In the genomic region with DNA sequence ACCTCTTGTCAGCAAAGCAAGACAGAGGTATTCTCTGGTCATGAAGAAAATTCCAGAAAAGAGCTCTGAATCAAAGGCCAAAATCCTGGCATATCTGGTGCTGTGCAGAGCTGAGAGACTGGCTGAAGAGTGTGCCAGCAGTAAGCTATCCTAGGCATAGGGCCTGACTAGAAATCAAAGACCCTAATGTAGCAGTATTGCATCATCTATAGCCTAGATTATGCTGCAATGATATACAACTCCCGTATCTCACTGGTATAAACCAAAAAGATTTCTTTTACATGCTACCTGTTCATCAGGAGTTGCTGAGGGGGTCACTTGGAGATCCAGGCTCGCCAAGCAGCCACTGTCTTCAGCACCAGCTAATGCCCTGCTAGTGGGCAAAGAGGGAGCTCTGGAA, we compare ENCODE assay signal across 15 cellular contexts. TPM values are rescaled to one million over a fixed set of nuclear protein-coding genes. Genes with fewer than 3 reads are reported as not detected.
A peak's percentile ranks its signal among the peaks of the same experiment; 100 is the strongest.
DNase-seq lines count a peak whose midpoint lies in the region; ATAC-seq and TF ChIP-seq lines count a peak whose summit lies in the region.
"Had no signal": no experiment of that assay in that cellular context is flagged by ENCODE, and none has a peak within 500 bp of the region (broad histone marks: within the 10 kb centered on the region; RNA-seq: fewer than 3 reads in every experiment).

No MANE protein-coding gene starts in this region.

- no peak for ATAC-seq in activated T-cell treated with anti-CD3 and anti-CD28 coated beads, Interleukin-2, amount 50 U/mL, for 72 hours (replicated peaks in 1 of 2)

- H3K27ac ChIP-seq in A673 (ENCODE audit: low read depth, low read length, poor library complexity, severe bottlenecking): peak overlapping the region; percentile 33
- no peak overlapping the region for H3K27ac ChIP-seq in endodermal cell (ENCODE audit: low read depth, low read length)
- H3K27ac ChIP-seq: BLaER1 treated with 17β-estradiol and CSF1 and Interleukin-3, amounts not matched to agents 10 nM and 100 nM; GM23248 had no signal

- H3K27me3 ChIP-seq in A673 (replicated peaks; ENCODE audit: insufficient read depth, low read depth, low read length, poor library complexity): no peaks in the 10 kb centered on the region
- no peaks in the 10 kb centered on the region for H3K27me3 ChIP-seq in endodermal cell (ENCODE audit: control insufficient read depth, insufficient read depth, low read length, poor library complexity, severe bottlenecking)
- H3K27me3 ChIP-seq: BLaER1 treated with 17β-estradiol and CSF1 and Interleukin-3, amounts not matched to agents 10 nM and 100 nM had no signal

- no peaks in the 10 kb centered on the region for H3K4me1 ChIP-seq in A673 (ENCODE audit: insufficient read depth, low read length, poor library complexity, severe bottlenecking)
- no peaks in the 10 kb centered on the region for H3K4me1 ChIP-seq in endodermal cell (ENCODE audit: control insufficient read depth, insufficient read depth, low read length)
- H3K4me1 ChIP-seq: BLaER1 treated with 17β-estradiol and CSF1 and Interleukin-3, amounts not matched to agents 10 nM and 100 nM; Caco-2 had no signal

- H3K4me3 ChIP-seq in A673 (ENCODE audit: low read depth, low read length, poor library complexity, severe bottlenecking) (no peak overlapping the region), endodermal cell (ENCODE audit: low read length) (no peak overlapping the region)
- H3K4me3 ChIP-seq: BLaER1 treated with 17β-estradiol and CSF1 and Interleukin-3, amounts not matched to agents 10 nM and 100 nM; GM23248 had no signal

- H3K9me3 Mint-ChIP-seq in activated T-cell treated with anti-CD3 and anti-CD28 coated beads, Interleukin-2, amount 50 U/mL, for 72 hours: peaks cover 6 to 15% of the 10 kb centered on the region in 2 donors
- peaks cover 15% of the 10 kb centered on the region for H3K9me3 Mint-ChIP-seq in activated T-cell treated with anti-CD3 and anti-CD28 coated beads, Interleukin-2, amount 50 U/mL, for 24 hours
- peaks cover 7% of the 10 kb centered on the region for H3K9me3 Mint-ChIP-seq in activated naive CD8-positive, alpha-beta T cell treated with anti-CD3 and anti-CD28 coated beads for 36 hours
- H3K9me3 Mint-ChIP-seq in immature natural killer cell (no peaks in the 10 kb centered on the region), endodermal cell (peaks cover 38% of the 10 kb centered on the region)

- no peaks in the 10 kb centered on the region for H3K27me3 Mint-ChIP-seq in activated T-cell treated with anti-CD3 and anti-CD28 coated beads, Interleukin-2, amount 50 U/mL, for 72 hours (ENCODE audit: low read depth)
- no peaks in the 10 kb centered on the region for H3K27me3 Mint-ChIP-seq in activated T-cell treated with anti-CD3 and anti-CD28 coated beads, Interleukin-2, amount 50 U/mL, for 24 hours
- H3K27me3 Mint-ChIP-seq in activated naive CD8-positive, alpha-beta T cell treated with anti-CD3 and anti-CD28 coated beads for 36 hours: no peaks in the 10 kb centered on the region
- H3K27me3 Mint-ChIP-seq in immature natural killer cell (ENCODE audit: low read depth in 3 of 3): no peaks in the 10 kb centered on the region
- no peaks in the 10 kb centered on the region for H3K27me3 Mint-ChIP-seq in endodermal cell (ENCODE audit: insufficient read depth)
- H3K27me3 Mint-ChIP-seq: B cell; CD4-positive, CD25-positive, alpha-beta regulatory T cell had no signal

- H3K27ac Mint-ChIP-seq in activated T-cell treated with anti-CD3 and anti-CD28 coated beads, Interleukin-2, amount 50 U/mL, for 72 hours: peak overlapping the region; percentile 35
- no peak overlapping the region for H3K27ac Mint-ChIP-seq in activated T-cell treated with anti-CD3 and anti-CD28 coated beads, Interleukin-2, amount 50 U/mL, for 24 hours
- H3K27ac Mint-ChIP-seq in activated naive CD8-positive, alpha-beta T cell treated with anti-CD3 and anti-CD28 coated beads for 36 hours: peak overlapping the region; percentile 40
- H3K27ac Mint-ChIP-seq in immature natural killer cell (peak overlapping the region in 5 of 6 donors; percentile 8 to 58 (median 32)), endodermal cell (no peak overlapping the region)
- H3K27ac Mint-ChIP-seq: B cell had no signal

- no peak for TF ChIP-seq CTCF in A673 (conservative IDR thresholded peaks at IDR 0.05; ENCODE audit: low read depth, low read length)
- no peak for TF ChIP-seq CTCF in endodermal cell (conservative IDR thresholded peaks at IDR 0.05)

- H3K9me3 ChIP-seq in A673 (ENCODE audit: low read depth, low read length, poor library complexity, severe bottlenecking): peaks cover 21% of the 10 kb centered on the region
- H3K9me3 ChIP-seq in endodermal cell (ENCODE audit: control insufficient read depth, low read length): peaks cover 65% of the 10 kb centered on the region

- H3K4me1 Mint-ChIP-seq in activated T-cell treated with anti-CD3 and anti-CD28 coated beads, Interleukin-2, amount 50 U/mL, for 72 hours (ENCODE audit: low read depth): no peaks in the 10 kb centered on the region
- H3K4me1 Mint-ChIP-seq in activated T-cell treated with anti-CD3 and anti-CD28 coated beads, Interleukin-2, amount 50 U/mL, for 24 hours (ENCODE audit: low read depth): no peaks in the 10 kb centered on the region
- H3K4me1 Mint-ChIP-seq in activated naive CD8-positive, alpha-beta T cell treated with anti-CD3 and anti-CD28 coated beads for 36 hours: no peaks in the 10 kb centered on the region
- H3K4me1 Mint-ChIP-seq in immature natural killer cell (peaks cover 6 to 20% of the 10 kb centered on the region in 2 donors), endodermal cell (no peaks in the 10 kb centered on the region)
- H3K4me1 Mint-ChIP-seq: B cell had no signal

- POLR2A ChIA-PET in A673 (lab: Charles Lee; ENCODE audit: low non-redundant PET): no interaction called here

- no peak overlapping the region for H3K9ac ChIP-seq in endodermal cell (ENCODE audit: extremely low read depth, low read length, poor library complexity, severe bottlenecking)
- H3K9ac ChIP-seq: BLaER1 treated with 17β-estradiol and CSF1 and Interleukin-3, amounts not matched to agents 10 nM and 100 nM; GM23248 had no signal

- CTCF ChIA-PET in A673 (lab: Charles Lee): no interaction called here

- H3K36me3 Mint-ChIP-seq in activated T-cell treated with anti-CD3 and anti-CD28 coated beads, Interleukin-2, amount 50 U/mL, for 72 hours (ENCODE audit: insufficient read depth in 2 of 2): peaks cover 7 to 24% of the 10 kb centered on the region in 2 donors
- peaks cover 86% of the 10 kb centered on the region for H3K36me3 Mint-ChIP-seq in activated T-cell treated with anti-CD3 and anti-CD28 coated beads, Interleukin-2, amount 50 U/mL, for 24 hours (ENCODE audit: low read depth)
- peaks cover 56% of the 10 kb centered on the region for H3K36me3 Mint-ChIP-seq in activated naive CD8-positive, alpha-beta T cell treated with anti-CD3 and anti-CD28 coated beads for 36 hours
- peaks cover 15 to 37% (median 21%) of the 10 kb centered on the region in 3 donors for H3K36me3 Mint-ChIP-seq in immature natural killer cell
- peaks cover 89% of the 10 kb centered on the region for H3K36me3 Mint-ChIP-seq in endodermal cell (ENCODE audit: low read depth)

- no peak overlapping the region for H3K4me3 Mint-ChIP-seq in activated T-cell treated with anti-CD3 and anti-CD28 coated beads, Interleukin-2, amount 50 U/mL, for 72 hours
- no peak overlapping the region for H3K4me3 Mint-ChIP-seq in activated T-cell treated with anti-CD3 and anti-CD28 coated beads, Interleukin-2, amount 50 U/mL, for 24 hours
- no peak overlapping the region for H3K4me3 Mint-ChIP-seq in activated naive CD8-positive, alpha-beta T cell treated with anti-CD3 and anti-CD28 coated beads for 36 hours
- H3K4me3 Mint-ChIP-seq in immature natural killer cell (no peak overlapping the region), endodermal cell (no peak overlapping the region)
- H3K4me3 Mint-ChIP-seq: B cell; CD4-positive, CD25-positive, alpha-beta regulatory T cell had no signal

- H3K36me3 ChIP-seq in A673 (ENCODE audit: insufficient read depth, low read length, poor library complexity, severe bottlenecking): peaks cover 45% of the 10 kb centered on the region
- peaks cover 74% of the 10 kb centered on the region for H3K36me3 ChIP-seq in endodermal cell (ENCODE audit: control insufficient read depth, insufficient read depth, low read length)

- BruUV-seq in A673 (replicated peaks; lab: Mats Ljungman, UMichigan): no TSS peak

- intact Hi-C loops in A673 (cut with micrococcal nuclease; ENCODE audit: unreplicated experiment): no loop called here

- DNase-seq in activated T-cell treated with anti-CD3 and anti-CD28 coated beads, Interleukin-2, amount 50 U/mL, for 72 hours: no peak
- no peak for DNase-seq in activated T-cell treated with anti-CD3 and anti-CD28 coated beads, Interleukin-2, amount 50 U/mL, for 24 hours
- DNase-seq in A673 (ENCODE audit: low spot score) (no peak), immature natural killer cell (no peak), inferior parietal cortex (ENCODE audit: extremely low spot score) (no peak), NCI-H1417 treated with DMSO at 0.1 percent for 48 hours (lab: John Stamatoyannopoulos, UW) (no peak), endodermal cell (no peak)
- no peak for DNase-seq in activated naive CD8-positive, alpha-beta T cell treated with anti-CD3 and anti-CD28 coated beads for 36 hours
- DNase-seq: 8988T; Caco-2; CD4-positive, CD25-positive, alpha-beta regulatory T cell; GM23248; HCEC 1CT had no signal

- 75 to 96% methylated on average over 1 to 2 of the region's 2 CpGs for WGBS in endodermal cell (ENCODE audit: insufficient coverage in 1 of 2, insufficient read length in 1 of 2), 2 experiments

RNA-seq across cellular contexts. Expression of a gene that starts 30.9 kb away (rescaled TPM):
- total RNA-seq in activated T-cell treated with anti-CD3 and anti-CD28 coated beads, Interleukin-2, amount 50 U/mL, for 72 hours: 10 to 100 TPM; 18.8 to 20.0 TPM
- 13.7 and 14.3 TPM in 2 replicates for total RNA-seq in A673 (2021)
- 10 to 100 TPM; 26.2 to 29.2 TPM for total RNA-seq in activated naive CD8-positive, alpha-beta T cell treated with anti-CD3 and anti-CD28 coated beads for 36 hours
- polyA plus RNA-seq in immature natural killer cell: 10 to 100 TPM in 2 of 3 donors, 1 to 10 TPM in 1; 3.3 to 16.1 (median 10.6) TPM
- total RNA-seq in endodermal cell: 10 to 100 TPM; 16.4 to 17.1 TPM
- 14.0 TPM for polyA plus RNA-seq in endodermal cell (2013, experiment 1 of 2)
- polyA plus RNA-seq in endodermal cell (2013, experiment 2 of 2): 13.9 TPM

RNA-seq across cellular contexts. Expression of a gene that starts 49.1 kb away (rescaled TPM):
- 10 to 100 TPM; 26.4 to 31.1 TPM for total RNA-seq in activated T-cell treated with anti-CD3 and anti-CD28 coated beads, Interleukin-2, amount 50 U/mL, for 72 hours
- total RNA-seq in A673 (2021) (65.1 and 65.9 TPM in 2 replicates), endodermal cell (10 to 100 TPM; 52.2 to 59.7 TPM)
- total RNA-seq in activated naive CD8-positive, alpha-beta T cell treated with anti-CD3 and anti-CD28 coated beads for 36 hours: 10 to 100 TPM; 42.2 to 46.5 TPM
- polyA plus RNA-seq in immature natural killer cell: 10 to 100 TPM; 55.3 to 57.0 (median 55.4) TPM
- polyA plus RNA-seq in endodermal cell (2013, experiment 1 of 2): 63.9 TPM
- polyA plus RNA-seq in endodermal cell (2013, experiment 2 of 2): 59.3 TPM

Comparison
In these comparisons a context has a peak if more than half of its experiments do, and no peak if none do; other contexts are left out.
1. H3K27ac Mint-ChIP-seq: peak in activated T-cell treated with anti-CD3 and anti-CD28 coated beads, Interleukin-2, amount 50 U/mL, for 72 hours (single experiment), activated naive CD8-positive, alpha-beta T cell treated with anti-CD3 and anti-CD28 coated beads for 36 hours (single experiment) and immature natural killer cell (5 of 6); none in activated T-cell treated with anti-CD3 and anti-CD28 coated beads, Interleukin-2, amount 50 U/mL, for 24 hours (single experiment) and endodermal cell (single experiment).